1 cellular context compared by ENCODE assay signal in the genomic region with DNA sequence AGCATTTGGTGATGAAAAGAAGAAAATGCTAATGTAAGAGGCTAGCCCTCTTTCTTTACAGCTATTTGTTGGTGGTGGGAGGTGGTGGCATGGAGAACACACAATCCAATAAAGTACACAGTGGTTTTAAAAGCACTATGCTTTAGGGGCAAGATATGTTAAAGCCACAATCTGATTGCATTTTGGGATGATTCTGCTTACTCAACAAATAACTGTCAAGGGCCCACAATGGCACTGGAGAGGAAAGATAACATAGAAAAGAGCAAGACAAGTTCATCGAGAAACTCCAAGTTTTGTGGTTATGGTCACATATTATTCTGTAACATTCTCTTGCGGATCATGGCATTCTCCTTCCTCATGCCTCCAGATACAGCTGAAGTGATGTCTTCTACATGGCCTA.
TF ChIP-seq lines count a peak whose summit lies in the region.

No MANE protein-coding gene starts in this region.

TF ChIP-seq in K562, 482 proteins besides CTCF, POLR2A, EP300 and RAD21 (continued from another document):
- no peak for TF ChIP-seq ZBTB34 (CRISPR knock-in tag; IDR thresholded peaks at IDR 0.05)
- TF ChIP-seq IFI16 (CRISPR knock-in tag; IDR thresholded peaks at IDR 0.05) = no peak
- TF ChIP-seq BCL6 (CRISPR knock-in tag; IDR thresholded peaks at IDR 0.05) = no peak
- TF ChIP-seq, protein P1, sequence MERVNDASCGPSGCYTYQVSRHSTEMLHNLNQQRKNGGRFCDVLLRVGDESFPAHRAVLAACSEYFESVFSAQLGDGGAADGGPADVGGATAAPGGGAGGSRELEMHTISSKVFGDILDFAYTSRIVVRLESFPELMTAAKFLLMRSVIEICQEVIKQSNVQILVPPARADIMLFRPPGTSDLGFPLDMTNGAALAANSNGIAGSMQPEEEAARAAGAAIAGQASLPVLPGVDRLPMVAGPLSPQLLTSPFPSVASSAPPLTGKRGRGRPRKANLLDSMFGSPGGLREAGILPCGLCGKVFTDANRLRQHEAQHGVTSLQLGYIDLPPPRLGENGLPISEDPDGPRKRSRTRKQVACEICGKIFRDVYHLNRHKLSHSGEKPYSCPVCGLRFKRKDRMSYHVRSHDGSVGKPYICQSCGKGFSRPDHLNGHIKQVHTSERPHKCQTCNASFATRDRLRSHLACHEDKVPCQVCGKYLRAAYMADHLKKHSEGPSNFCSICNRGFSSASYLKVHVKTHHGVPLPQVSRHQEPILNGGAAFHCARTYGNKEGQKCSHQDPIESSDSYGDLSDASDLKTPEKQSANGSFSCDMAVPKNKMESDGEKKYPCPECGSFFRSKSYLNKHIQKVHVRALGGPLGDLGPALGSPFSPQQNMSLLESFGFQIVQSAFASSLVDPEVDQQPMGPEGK (CRISPR knock-in tag; IDR thresholded peaks at IDR 0.05; ENCODE audit: borderline replicate concordance) = no peak
- TF ChIP-seq, protein P2, sequence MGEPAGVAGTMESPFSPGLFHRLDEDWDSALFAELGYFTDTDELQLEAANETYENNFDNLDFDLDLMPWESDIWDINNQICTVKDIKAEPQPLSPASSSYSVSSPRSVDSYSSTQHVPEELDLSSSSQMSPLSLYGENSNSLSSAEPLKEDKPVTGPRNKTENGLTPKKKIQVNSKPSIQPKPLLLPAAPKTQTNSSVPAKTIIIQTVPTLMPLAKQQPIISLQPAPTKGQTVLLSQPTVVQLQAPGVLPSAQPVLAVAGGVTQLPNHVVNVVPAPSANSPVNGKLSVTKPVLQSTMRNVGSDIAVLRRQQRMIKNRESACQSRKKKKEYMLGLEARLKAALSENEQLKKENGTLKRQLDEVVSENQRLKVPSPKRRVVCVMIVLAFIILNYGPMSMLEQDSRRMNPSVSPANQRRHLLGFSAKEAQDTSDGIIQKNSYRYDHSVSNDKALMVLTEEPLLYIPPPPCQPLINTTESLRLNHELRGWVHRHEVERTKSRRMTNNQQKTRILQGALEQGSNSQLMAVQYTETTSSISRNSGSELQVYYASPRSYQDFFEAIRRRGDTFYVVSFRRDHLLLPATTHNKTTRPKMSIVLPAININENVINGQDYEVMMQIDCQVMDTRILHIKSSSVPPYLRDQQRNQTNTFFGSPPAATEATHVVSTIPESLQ (CRISPR knock-in tag; IDR thresholded peaks at IDR 0.05) = no peak
- TF ChIP-seq MXI1 (IDR thresholded peaks at IDR 0.05; ENCODE audit: low read depth, low read length) = no peak
- no peak for TF ChIP-seq SRSF1 (IDR thresholded peaks at IDR 0.05; ENCODE audit: low read depth, low read length)
- no peak for TF ChIP-seq ZNF589 (CRISPR knock-in tag; IDR thresholded peaks at IDR 0.05; ENCODE audit: low read depth)
- no peak for TF ChIP-seq REST (CRISPR knock-in tag; IDR thresholded peaks at IDR 0.05; ENCODE audit: low read depth)
- no peak for TF ChIP-seq GATAD2A (IDR thresholded peaks at IDR 0.05)
- no peak for TF ChIP-seq ZNF217 (CRISPR knock-in tag; IDR thresholded peaks at IDR 0.05)
- TF ChIP-seq MTF1 (CRISPR knock-in tag; IDR thresholded peaks at IDR 0.05; ENCODE audit: borderline replicate concordance) = no peak
- TF ChIP-seq, protein P3, sequence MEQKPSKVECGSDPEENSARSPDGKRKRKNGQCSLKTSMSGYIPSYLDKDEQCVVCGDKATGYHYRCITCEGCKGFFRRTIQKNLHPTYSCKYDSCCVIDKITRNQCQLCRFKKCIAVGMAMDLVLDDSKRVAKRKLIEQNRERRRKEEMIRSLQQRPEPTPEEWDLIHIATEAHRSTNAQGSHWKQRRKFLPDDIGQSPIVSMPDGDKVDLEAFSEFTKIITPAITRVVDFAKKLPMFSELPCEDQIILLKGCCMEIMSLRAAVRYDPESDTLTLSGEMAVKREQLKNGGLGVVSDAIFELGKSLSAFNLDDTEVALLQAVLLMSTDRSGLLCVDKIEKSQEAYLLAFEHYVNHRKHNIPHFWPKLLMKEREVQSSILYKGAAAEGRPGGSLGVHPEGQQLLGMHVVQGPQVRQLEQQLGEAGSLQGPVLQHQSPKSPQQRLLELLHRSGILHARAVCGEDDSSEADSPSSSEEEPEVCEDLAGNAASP (IDR thresholded peaks at IDR 0.05) = no peak
- no peak for TF ChIP-seq HMG20A (CRISPR knock-in tag; conservative IDR thresholded peaks at IDR 0.05)
- TF ChIP-seq NCOA4 (IDR thresholded peaks at IDR 0.05; ENCODE audit: partially characterized antibody) = no peak
- TF ChIP-seq CHD1 (IDR thresholded peaks at IDR 0.05; ENCODE audit: low read length) = no peak
- peak; percentile 71 for TF ChIP-seq MAFG (tag; conservative IDR thresholded peaks at IDR 0.05)
- no peak for TF ChIP-seq ELF1 (tag; IDR thresholded peaks at IDR 0.05)
- TF ChIP-seq LCOR (CRISPR knock-in tag; IDR thresholded peaks at IDR 0.05) = no peak
- TF ChIP-seq, protein P4, sequence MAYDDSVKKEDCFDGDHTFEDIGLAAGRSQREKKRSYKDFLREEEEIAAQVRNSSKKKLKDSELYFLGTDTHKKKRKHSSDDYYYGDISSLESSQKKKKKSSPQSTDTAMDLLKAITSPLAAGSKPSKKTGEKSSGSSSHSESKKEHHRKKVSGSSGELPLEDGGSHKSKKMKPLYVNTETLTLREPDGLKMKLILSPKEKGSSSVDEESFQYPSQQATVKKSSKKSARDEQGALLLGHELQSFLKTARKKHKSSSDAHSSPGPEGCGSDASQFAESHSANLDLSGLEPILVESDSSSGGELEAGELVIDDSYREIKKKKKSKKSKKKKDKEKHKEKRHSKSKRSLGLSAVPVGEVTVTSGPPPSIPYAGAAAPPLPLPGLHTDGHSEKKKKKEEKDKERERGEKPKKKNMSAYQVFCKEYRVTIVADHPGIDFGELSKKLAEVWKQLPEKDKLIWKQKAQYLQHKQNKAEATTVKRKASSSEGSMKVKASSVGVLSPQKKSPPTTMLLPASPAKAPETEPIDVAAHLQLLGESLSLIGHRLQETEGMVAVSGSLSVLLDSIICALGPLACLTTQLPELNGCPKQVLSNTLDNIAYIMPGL (CRISPR knock-in tag; IDR thresholded peaks at IDR 0.05) = no peak
- peak; percentile 83 for TF ChIP-seq ZNF316 (IDR thresholded peaks at IDR 0.05)
- no peak for TF ChIP-seq HMBOX1 (IDR thresholded peaks at IDR 0.05)
- TF ChIP-seq CSDE1 (IDR thresholded peaks at IDR 0.05) = no peak
- TF ChIP-seq MAFK (IDR thresholded peaks at IDR 0.05; ENCODE audit: low read length) = peak; percentile 59; the same call in 1 of the 2 replicates
- no peak for TF ChIP-seq RERE (CRISPR knock-in tag; IDR thresholded peaks at IDR 0.05; ENCODE audit: borderline replicate concordance)
- TF ChIP-seq ARID1B (IDR thresholded peaks at IDR 0.05) = no peak
- TF ChIP-seq C11orf30 (IDR thresholded peaks at IDR 0.05; ENCODE audit: low read depth) = peak; percentile 73
